In genomic region chr3:190512666-190513065, GRCh38 we compare ENCODE assay signal across 15 cellular contexts. TPM values are rescaled to one million over a fixed set of nuclear protein-coding genes. Genes with fewer than 3 reads are reported as not detected.
DNase-seq lines count a peak whose midpoint lies in the region; ATAC-seq and TF ChIP-seq lines count a peak whose summit lies in the region.
"Had no signal": no experiment of that assay in that cellular context is flagged by ENCODE, and none has a peak within 500 bp of the region (broad histone marks: within the 10 kb centered on the region; RNA-seq: fewer than 3 reads in every experiment).

No MANE protein-coding gene starts in this region.

- H3K4me3 ChIP-seq in MM.1S (ENCODE audit: low read length) = peak overlapping the region; percentile 77
- H3K4me3 ChIP-seq in mammary epithelial cell (replicated peaks in 1 of 3; ENCODE audit: insufficient read depth in 1 of 3, low read depth in 2 of 3, low read length in 3 of 3) = no peak overlapping the region

- H2AFZ ChIP-seq in MM.1S (ENCODE audit: low read length) (no peak overlapping the region), mammary epithelial cell (ENCODE audit: low read depth, low read length) (peak overlapping the region; percentile 66)

- no peak overlapping the region for H3K9ac ChIP-seq in MM.1S (ENCODE audit: low read length)
- no peak overlapping the region for H3K9ac ChIP-seq in mammary epithelial cell (ENCODE audit: insufficient read depth, low read length)

- H3K79me2 ChIP-seq in MM.1S (ENCODE audit: low read length) = no peaks in the 10 kb centered on the region
- H3K79me2 ChIP-seq in mammary epithelial cell (ENCODE audit: insufficient read depth, low read length) = peaks cover 38% of the 10 kb centered on the region

- H3K27me3 ChIP-seq in MM.1S (replicated peaks; ENCODE audit: insufficient read depth, low read length) = no peaks in the 10 kb centered on the region
- no peaks in the 10 kb centered on the region for H3K27me3 ChIP-seq in mammary epithelial cell (ENCODE audit: insufficient read depth, low read length)
- H3K27me3 ChIP-seq: SJCRH30, tibial nerve had no signal

- peak overlapping the region; percentile 93 for H3K4me3 Mint-ChIP-seq in T-helper 1 cell treated with Interleukin-12 subunit alpha and Interleukin-12 subunit beta and Interleukin-4 antibody, amounts not matched to agents 30 μg/mL and 1 μg/mL, for 36 hours
- peak overlapping the region; percentile 89 for H3K4me3 Mint-ChIP-seq in nephron progenitor cell

- dilution Hi-C loops in mammary epithelial cell (cut with HindIII; ENCODE audit: low sequenced_read_pairs) = no loop called here

- H3K36me3 ChIP-seq in MM.1S (replicated peaks; ENCODE audit: insufficient read depth, low read length) = no peaks in the 10 kb centered on the region
- no peaks in the 10 kb centered on the region for H3K36me3 ChIP-seq in mammary epithelial cell (ENCODE audit: insufficient read depth, low read length)
- H3K36me3 ChIP-seq: SJCRH30, tibial nerve had no signal

- no peaks in the 10 kb centered on the region for H3K9me3 Mint-ChIP-seq in T-helper 1 cell treated with Interleukin-12 subunit alpha and Interleukin-12 subunit beta and Interleukin-4 antibody, amounts not matched to agents 30 μg/mL and 1 μg/mL, for 36 hours
- H3K9me3 Mint-ChIP-seq in nephron progenitor cell = no peaks in the 10 kb centered on the region

- H3K4me1 ChIP-seq in MM.1S (ENCODE audit: low read length) (peaks cover 20% of the 10 kb centered on the region), mammary epithelial cell (ENCODE audit: insufficient read depth, low read length) (peaks cover 23% of the 10 kb centered on the region)
- H3K4me1 ChIP-seq: SJCRH30 had no signal

- 98% methylated on average over 3 of the region's 3 CpGs for WGBS in mammary epithelial cell (ENCODE audit: low coverage, missing lambda C conversion rate)

- CTCF ChIA-PET in mammary epithelial cell (lab: Charles Lee; ENCODE audit: low non-redundant PET) = interaction anchor here (1.7 kb wide), 1 partner anchor 8 kb away, joined by 5 read pairs; no protein-coding TSS in a partner anchor

- H3K4me1 Mint-ChIP-seq in T-helper 1 cell treated with Interleukin-12 subunit alpha and Interleukin-12 subunit beta and Interleukin-4 antibody, amounts not matched to agents 30 μg/mL and 1 μg/mL, for 36 hours (ENCODE audit: low read depth) = peaks cover 31% of the 10 kb centered on the region
- H3K4me1 Mint-ChIP-seq in nephron progenitor cell = peaks cover 6% of the 10 kb centered on the region

- intact Hi-C loops in mammary epithelial cell (cut with micrococcal nuclease) = loop anchor here (1.0 to 10.0 kb wide), 7 partner anchors 31 to 548 kb away; no protein-coding TSS in a partner anchor

- H3K27ac ChIP-seq in MM.1S (ENCODE audit: low read length) = peak overlapping the region; percentile 13; the same call in 1 of the 2 replicates
- H3K27ac ChIP-seq in mammary epithelial cell (ENCODE audit: insufficient read depth, low read depth, low read length) = peak overlapping the region; percentile 31
- H3K27ac ChIP-seq: SJCRH30 had no signal

- H3K36me3 Mint-ChIP-seq in T-helper 1 cell treated with Interleukin-12 subunit alpha and Interleukin-12 subunit beta and Interleukin-4 antibody, amounts not matched to agents 30 μg/mL and 1 μg/mL, for 36 hours (ENCODE audit: low read depth) = no peaks in the 10 kb centered on the region
- no peaks in the 10 kb centered on the region for H3K36me3 Mint-ChIP-seq in nephron progenitor cell (ENCODE audit: low read depth)

- peaks cover 16% of the 10 kb centered on the region for H3F3A ChIP-seq in MM.1S (ENCODE audit: insufficient read depth, low read length)

- no peaks in the 10 kb centered on the region for H3K9me2 ChIP-seq in MM.1S (replicated peaks; ENCODE audit: insufficient read depth, low read length)

- in situ Hi-C loops in mammary epithelial cell (cut with MboI; ENCODE audit: low sequenced_read_pairs in 2 of 2) = no loop called here

- H3K27ac Mint-ChIP-seq in T-helper 1 cell treated with Interleukin-12 subunit alpha and Interleukin-12 subunit beta and Interleukin-4 antibody, amounts not matched to agents 30 μg/mL and 1 μg/mL, for 36 hours = peak overlapping the region; percentile 95
- no peak overlapping the region for H3K27ac Mint-ChIP-seq in nephron progenitor cell

- no peaks in the 10 kb centered on the region for H3K9me3 ChIP-seq in MM.1S (replicated peaks; ENCODE audit: insufficient read depth, low read length)
- no peaks in the 10 kb centered on the region for H3K9me3 ChIP-seq in mammary epithelial cell (replicated peaks; ENCODE audit: insufficient read depth, low read length)
- H3K9me3 ChIP-seq: SJCRH30, tibial nerve had no signal

- DNase-seq in T-helper 1 cell = no peak
- DNase-seq in MM.1S = peak; percentile 81
- no peak for DNase-seq in mammary epithelial cell
- no peak for DNase-seq in nephron progenitor cell
- no peak for DNase-seq in DMS 273 (lab: John Stamatoyannopoulos, UW; ENCODE audit: unreplicated experiment)
- DNase-seq in hippocampal formation (lab: John Stamatoyannopoulos, UW) = no peak
- DNase-seq: cortex of kidney, islet precursor cell, NCI-H1092, NCI-H524, SJCRH30, small intestine had no signal

- peak overlapping the region; percentile 71 for H3K4me2 ChIP-seq in MM.1S (ENCODE audit: low read depth, low read length)
- H3K4me2 ChIP-seq in mammary epithelial cell (ENCODE audit: insufficient read depth, low read depth, low read length) = peak overlapping the region; percentile 78

- H3K27me3 Mint-ChIP-seq in T-helper 1 cell treated with Interleukin-12 subunit alpha and Interleukin-12 subunit beta and Interleukin-4 antibody, amounts not matched to agents 30 μg/mL and 1 μg/mL, for 36 hours (ENCODE audit: low read depth) = peaks cover 4% of the 10 kb centered on the region
- peaks cover 23% of the 10 kb centered on the region for H3K27me3 Mint-ChIP-seq in nephron progenitor cell (ENCODE audit: low read depth, poor library complexity)

- no peaks in the 10 kb centered on the region for H4K20me1 ChIP-seq in MM.1S (ENCODE audit: insufficient read depth, low read length)
- H4K20me1 ChIP-seq in mammary epithelial cell (ENCODE audit: insufficient read depth, low read length) = no peaks in the 10 kb centered on the region

- TF ChIP-seq CTCF in MM.1S (IDR thresholded peaks at IDR 0.05; ENCODE audit: low read length) = no peak
- TF ChIP-seq CTCF in mammary epithelial cell (conservative IDR thresholded peaks at IDR 0.05 in 1 of 2, IDR thresholded peaks at IDR 0.05 in 1 of 2; ENCODE audit: extremely low read depth in 1 of 2, insufficient read depth in 1 of 2, low read depth in 1 of 2, low read length in 2 of 2) = no peak
- no peak for TF ChIP-seq CTCF in nephron progenitor cell (IDR thresholded peaks at IDR 0.05)

- no TSS peak for BruUV-seq in mammary epithelial cell (replicated peaks; lab: Mats Ljungman, UMichigan)

- ATAC-seq in HG02678 (IDR thresholded peaks at IDR 0.05; ENCODE audit: unreplicated experiment) = no peak

RNA-seq across cellular contexts. Expression of gene IL1RAP, which starts 1.2 kb away (rescaled TPM):
- total RNA-seq in mammary epithelial cell = 100 to 1,000 TPM in 1 of 2 donors, 10 to 100 TPM in 1; 94.2 to 111 TPM
- 90.3 TPM for polyA plus RNA-seq in mammary epithelial cell
- 188 TPM for polyA minus RNA-seq in mammary epithelial cell
